Comparison of ENCODE assay signal across 1 cellular context in the genomic region with DNA sequence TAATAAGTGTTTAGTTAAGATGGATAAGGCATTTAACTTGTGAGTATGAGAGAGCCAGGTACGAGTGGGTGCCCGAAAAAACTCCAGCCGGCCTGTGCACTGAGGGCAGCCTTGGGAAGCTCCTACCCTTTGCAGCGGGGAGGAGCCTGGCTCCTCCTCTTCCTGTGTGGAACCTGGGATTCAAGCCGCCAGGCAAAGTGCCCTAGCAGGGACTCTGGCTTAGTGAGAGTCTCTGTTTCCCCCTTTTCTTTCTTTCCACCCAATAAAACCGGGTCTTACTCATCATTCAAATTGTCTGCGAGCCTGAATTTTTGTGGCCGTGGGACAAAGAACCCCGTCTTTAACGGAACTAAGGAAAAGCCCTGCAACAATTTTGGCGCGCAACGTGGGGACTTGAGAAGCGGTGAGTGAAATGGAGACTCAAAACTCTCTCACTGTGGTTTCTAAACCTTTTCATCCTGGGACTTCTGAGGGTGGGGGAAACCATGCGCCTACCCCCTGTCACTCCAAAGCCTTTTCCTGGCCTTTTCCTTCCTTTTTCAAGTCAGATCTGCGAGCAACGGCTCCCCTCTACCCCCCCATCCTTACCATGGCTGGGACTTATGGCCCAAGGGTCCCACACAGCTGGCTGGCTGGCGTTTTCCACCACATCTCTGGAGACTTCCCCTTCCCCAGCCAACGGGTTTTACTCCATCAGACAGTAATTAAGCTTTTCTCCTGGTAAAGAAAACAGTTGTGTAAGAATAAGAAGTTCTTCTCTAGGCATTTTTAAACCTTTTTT.
TF ChIP-seq lines count a peak whose summit lies in the region.

No MANE protein-coding gene starts in this region.

TF ChIP-seq in SK-N-SH treated with all-trans-retinoic acid at 6 μM for 48 hours, 23 proteins besides CTCF, POLR2A, EP300 and RAD21 (continued from another document):
- TF ChIP-seq, protein P1, sequence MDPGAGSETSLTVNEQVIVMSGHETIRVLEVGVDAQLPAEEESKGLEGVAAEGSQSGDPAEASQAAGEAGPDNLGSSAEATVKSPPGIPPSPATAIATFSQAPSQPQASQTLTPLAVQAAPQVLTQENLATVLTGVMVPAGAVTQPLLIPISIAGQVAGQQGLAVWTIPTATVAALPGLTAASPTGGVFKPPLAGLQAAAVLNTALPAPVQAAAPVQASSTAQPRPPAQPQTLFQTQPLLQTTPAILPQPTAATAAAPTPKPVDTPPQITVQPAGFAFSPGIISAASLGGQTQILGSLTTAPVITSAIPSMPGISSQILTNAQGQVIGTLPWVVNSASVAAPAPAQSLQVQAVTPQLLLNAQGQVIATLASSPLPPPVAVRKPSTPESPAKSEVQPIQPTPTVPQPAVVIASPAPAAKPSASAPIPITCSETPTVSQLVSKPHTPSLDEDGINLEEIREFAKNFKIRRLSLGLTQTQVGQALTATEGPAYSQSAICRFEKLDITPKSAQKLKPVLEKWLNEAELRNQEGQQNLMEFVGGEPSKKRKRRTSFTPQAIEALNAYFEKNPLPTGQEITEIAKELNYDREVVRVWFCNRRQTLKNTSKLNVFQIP (CRISPR knock-in tag; IDR thresholded peaks at IDR 0.05; ENCODE audit: borderline replicate concordance, low read depth), result no peak
- TF ChIP-seq, protein P2, sequence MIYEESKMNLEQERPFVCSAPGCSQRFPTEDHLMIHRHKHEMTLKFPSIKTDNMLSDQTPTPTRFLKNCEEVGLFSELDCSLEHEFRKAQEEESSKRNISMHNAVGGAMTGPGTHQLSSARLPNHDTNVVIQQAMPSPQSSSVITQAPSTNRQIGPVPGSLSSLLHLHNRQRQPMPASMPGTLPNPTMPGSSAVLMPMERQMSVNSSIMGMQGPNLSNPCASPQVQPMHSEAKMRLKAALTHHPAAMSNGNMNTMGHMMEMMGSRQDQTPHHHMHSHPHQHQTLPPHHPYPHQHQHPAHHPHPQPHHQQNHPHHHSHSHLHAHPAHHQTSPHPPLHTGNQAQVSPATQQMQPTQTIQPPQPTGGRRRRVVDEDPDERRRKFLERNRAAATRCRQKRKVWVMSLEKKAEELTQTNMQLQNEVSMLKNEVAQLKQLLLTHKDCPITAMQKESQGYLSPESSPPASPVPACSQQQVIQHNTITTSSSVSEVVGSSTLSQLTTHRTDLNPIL (CRISPR knock-in tag; IDR thresholded peaks at IDR 0.05; ENCODE audit: low read depth), result no peak
